ENCODE assay signal across 26 cellular contexts in the genomic region with DNA sequence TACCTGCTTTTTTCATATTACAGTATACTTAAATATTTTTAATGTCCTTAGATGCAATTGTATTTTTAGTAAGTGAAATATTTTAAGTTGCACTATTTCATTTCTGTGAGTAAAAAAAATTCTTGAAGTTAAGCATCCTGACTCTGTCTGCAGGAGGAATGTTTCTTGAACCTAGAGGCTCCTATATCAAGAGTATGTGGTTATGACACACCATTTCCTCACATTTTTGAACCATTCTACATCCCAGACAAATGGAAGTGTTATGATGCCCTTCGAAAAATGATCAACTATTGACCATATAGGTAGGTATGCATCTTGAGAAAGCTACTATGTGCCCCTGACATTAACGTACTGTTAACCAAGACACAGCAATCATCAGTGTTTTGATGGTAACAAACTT.
"Had no signal": no experiment of that assay in that cellular context is flagged by ENCODE, and none has a peak within 500 bp of the region (broad histone marks: within the 10 kb centered on the region; RNA-seq: fewer than 3 reads in every experiment).

No MANE protein-coding gene starts in this region.

- ATAC-seq: activated CD8-positive, alpha-beta T cell treated with anti-CD3 and anti-CD28 coated beads for 36 hours; Panc1 had no signal

- H3K4me3 Mint-ChIP-seq: activated CD4-positive, alpha-beta T cell treated with anti-CD3 and anti-CD28 coated beads, Interleukin-2, amount 10 ng/mL, durations not matched to agents 24 days and 14 days; activated CD8-positive, alpha-beta T cell treated with anti-CD3 and anti-CD28 coated beads for 36 hours; activated naive CD4-positive, alpha-beta T cell treated with anti-CD3 and anti-CD28 coated beads, Interleukin-2, amount 50 U/mL, for 24 hours; activated naive CD8-positive, alpha-beta T cell treated with anti-CD3 and anti-CD28 coated beads, Interleukin-2, amount 10 ng/mL, durations not matched to agents 7 days and 5 days; activated T-cell treated with anti-CD3 and anti-CD28 coated beads, Interleukin-2, amount 50 U/mL, for 24 hours; brain had no signal

- H3K27me3 ChIP-seq: SJCRH30 had no signal

- H3K9me3 Mint-ChIP-seq: activated CD4-positive, alpha-beta T cell treated with anti-CD3 and anti-CD28 coated beads, Interleukin-2, amount 10 ng/mL, durations not matched to agents 24 days and 14 days; activated CD8-positive, alpha-beta T cell treated with anti-CD3 and anti-CD28 coated beads for 36 hours; activated naive CD4-positive, alpha-beta T cell treated with anti-CD3 and anti-CD28 coated beads, Interleukin-2, amount 50 U/mL, for 24 hours; activated naive CD8-positive, alpha-beta T cell treated with anti-CD3 and anti-CD28 coated beads, Interleukin-2, amount 10 ng/mL, durations not matched to agents 7 days and 5 days; activated T-cell treated with anti-CD3 and anti-CD28 coated beads, Interleukin-2, amount 50 U/mL, for 24 hours; activated T-helper 2 cell treated with anti-CD3 and anti-CD28 coated beads, Interferon-gamma antibody, Interleukin-2, Interleukin-4, amounts not matched to agents 10 μg/mL and 5 μg/mL and 100 μg/mL, durations not matched to agents 14 hours and 24 hours and 36 hours; brain had no signal

- H3K4me3 ChIP-seq: SJCRH30, SK-N-MC had no signal

- H3K27me3 Mint-ChIP-seq: activated CD8-positive, alpha-beta T cell treated with anti-CD3 and anti-CD28 coated beads for 36 hours; activated naive CD4-positive, alpha-beta T cell treated with anti-CD3 and anti-CD28 coated beads, Interleukin-2, amount 50 U/mL, for 24 hours; activated naive CD8-positive, alpha-beta T cell treated with anti-CD3 and anti-CD28 coated beads, Interleukin-2, amount 10 ng/mL, durations not matched to agents 7 days and 5 days; activated T-cell treated with anti-CD3 and anti-CD28 coated beads, Interleukin-2, amount 50 U/mL, for 24 hours; brain had no signal

- H3K36me3 Mint-ChIP-seq: activated naive CD8-positive, alpha-beta T cell treated with anti-CD3 and anti-CD28 coated beads, Interleukin-2, amount 10 ng/mL, durations not matched to agents 7 days and 5 days; brain had no signal

- DNase-seq: activated CD4-positive, alpha-beta T cell treated with anti-CD3 and anti-CD28 coated beads, Interleukin-2, amount 10 ng/mL, durations not matched to agents 24 days and 14 days; activated CD4-positive, alpha-beta T cell treated with anti-CD3 and anti-CD28 coated beads, Interleukin-2, amount 50 U/mL, for 4 hours; activated CD4-positive, CD25-positive, alpha-beta regulatory T cell; activated CD8-positive, alpha-beta T cell treated with anti-CD3 and anti-CD28 coated beads for 36 hours; activated gamma-delta T cell; activated naive CD4-positive, alpha-beta T cell treated with Interleukin-2 at 50 U/mL for 16 hours; activated naive CD8-positive, alpha-beta T cell treated with anti-CD3 and anti-CD28 coated beads, Interleukin-2, amount 10 ng/mL, durations not matched to agents 7 days and 5 days; activated T-cell treated with anti-CD3 and anti-CD28 coated beads, Interleukin-2, amount 50 U/mL, for 24 hours; central memory CD4-positive, alpha-beta T cell; NCI-H1092 treated with DMSO at 0.1 percent for 48 hours; NCI-H1417; NCI-H146; NCI-H187; NCI-H2029 treated with DMSO at 0.1 percent for 48 hours; NCI-H2107; NCI-H2171; NCI-H524 treated with DMSO at 0.1 percent for 48 hours; SHP77; SJCRH30; T1000; WERI-Rb-1 had no signal

- H3K4me1 Mint-ChIP-seq: activated CD4-positive, alpha-beta T cell treated with anti-CD3 and anti-CD28 coated beads, Interleukin-2, amount 10 ng/mL, durations not matched to agents 24 days and 14 days; activated naive CD4-positive, alpha-beta T cell treated with anti-CD3 and anti-CD28 coated beads, Interleukin-2, amount 50 U/mL, for 24 hours; activated naive CD8-positive, alpha-beta T cell treated with anti-CD3 and anti-CD28 coated beads, Interleukin-2, amount 10 ng/mL, durations not matched to agents 7 days and 5 days had no signal

- H3K27ac ChIP-seq: SJCRH30, SK-N-MC, WERI-Rb-1 had no signal

- H3K36me3 ChIP-seq: SJCRH30, WERI-Rb-1 had no signal

- H3K27ac Mint-ChIP-seq: activated CD4-positive, alpha-beta T cell treated with anti-CD3 and anti-CD28 coated beads, Interleukin-2, amount 10 ng/mL, durations not matched to agents 24 days and 14 days; activated CD8-positive, alpha-beta T cell treated with anti-CD3 and anti-CD28 coated beads for 36 hours; activated naive CD4-positive, alpha-beta T cell treated with anti-CD3 and anti-CD28 coated beads, Interleukin-2, amount 50 U/mL, for 24 hours; activated naive CD8-positive, alpha-beta T cell treated with anti-CD3 and anti-CD28 coated beads, Interleukin-2, amount 10 ng/mL, durations not matched to agents 7 days and 5 days; activated T-cell treated with anti-CD3 and anti-CD28 coated beads, Interleukin-2, amount 50 U/mL, for 24 hours; activated T-helper 2 cell treated with anti-CD3 and anti-CD28 coated beads, Interferon-gamma antibody, Interleukin-2, Interleukin-4, amounts not matched to agents 10 μg/mL and 5 μg/mL and 100 μg/mL, durations not matched to agents 14 hours and 24 hours and 36 hours; brain had no signal

- H3K9me3 ChIP-seq: SJCRH30 had no signal
